9 cellular contexts compared by ENCODE assay signal in the genomic region with DNA sequence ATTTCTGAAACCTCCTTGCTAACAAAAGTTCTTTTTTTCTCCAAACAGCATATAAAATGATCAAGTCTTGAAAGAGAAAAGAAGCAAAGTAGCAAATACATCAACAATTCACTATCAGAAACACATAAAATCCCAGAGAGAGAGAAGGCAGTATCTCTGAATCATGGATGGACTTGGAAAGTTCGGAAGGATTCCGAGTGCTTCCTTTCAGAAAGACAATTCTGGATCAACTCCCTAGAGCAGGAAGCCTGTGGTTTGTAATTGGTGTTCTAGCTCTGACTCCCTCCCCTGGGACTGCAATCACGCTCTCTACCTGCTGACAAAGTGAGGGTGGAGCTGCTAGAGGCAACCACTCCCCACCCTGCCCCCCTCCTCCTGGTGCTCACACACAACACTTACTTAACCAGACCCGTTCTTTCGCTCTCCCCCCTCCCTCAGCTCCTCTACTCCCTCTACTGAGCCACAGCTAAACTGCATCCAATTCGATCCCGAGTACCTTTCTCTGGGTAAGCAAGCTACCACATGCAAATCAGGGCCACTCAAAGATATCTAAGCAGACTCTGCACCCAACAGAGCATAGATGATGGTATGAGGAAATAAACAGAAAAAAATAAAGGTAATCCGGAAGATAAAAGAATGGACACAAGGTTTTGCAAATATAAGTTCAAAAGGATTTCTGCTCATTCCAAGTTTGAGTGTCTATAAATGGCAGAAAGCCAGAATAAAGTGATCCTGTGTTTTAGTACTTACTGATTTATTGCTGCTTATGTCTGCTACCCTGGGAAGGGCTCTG. TPM values are rescaled to one million over a fixed set of nuclear protein-coding genes. Genes with fewer than 3 reads are reported as not detected.
A peak's percentile ranks its signal among the peaks of the same experiment; 100 is the strongest.
DNase-seq lines count a peak whose midpoint lies in the region; ATAC-seq and TF ChIP-seq lines count a peak whose summit lies in the region.
"Had no signal": no experiment of that assay in that cellular context is flagged by ENCODE, and none has a peak within 500 bp of the region (broad histone marks: within the 10 kb centered on the region; RNA-seq: fewer than 3 reads in every experiment).

Gene RNF43 (minus strand): TSS at position 235 of the 793 bp plus-strand sequence. CDS start 1,957 bp downstream, outside the sequence.

- H3K4me1 Mint-ChIP-seq in activated CD4-positive, alpha-beta T cell treated with anti-CD3 and anti-CD28 coated beads, Interleukin-2, amount 10 ng/mL, durations not matched to agents 24 days and 14 days, result peaks cover 30% of the 10 kb centered on the region

- no peaks in the 10 kb centered on the region for H3K9me3 ChIP-seq in left lung

- no peaks in the 10 kb centered on the region for H3K36me3 Mint-ChIP-seq in activated CD4-positive, alpha-beta T cell treated with anti-CD3 and anti-CD28 coated beads, Interleukin-2, amount 10 ng/mL, durations not matched to agents 24 days and 14 days (ENCODE audit: low read depth)

- peak; percentile 94 for TF ChIP-seq CTCF in C4-2B (conservative IDR thresholded peaks at IDR 0.05)
- TF ChIP-seq CTCF in left lung (IDR thresholded peaks at IDR 0.05), result peak; percentile 36 to 61

- H3K27me3 ChIP-seq in left lung, result peaks cover 0 to 3% of the 10 kb centered on the region in 2 donors

- DNase-seq in NCI-H510A (lab: John Stamatoyannopoulos, UW) (peak; percentile 98), dermis blood vessel endothelial cell (peak; percentile 85), left lung (peak; percentile 83 to 93)
- peak; percentile 94 for DNase-seq in activated CD4-positive, alpha-beta T cell treated with anti-CD3 and anti-CD28 coated beads, Interleukin-2, amount 10 ng/mL, durations not matched to agents 24 days and 14 days
- DNase-seq in stimulated activated CD4-positive, alpha-beta T cell treated with anti-CD3 and anti-CD28 coated beads, Interleukin-2, amount 100 ng/mL, for 48 hours, result peak; percentile 68 to 72

- no peaks in the 10 kb centered on the region for H3K9me3 Mint-ChIP-seq in activated CD4-positive, alpha-beta T cell treated with anti-CD3 and anti-CD28 coated beads, Interleukin-2, amount 10 ng/mL, durations not matched to agents 24 days and 14 days

- H3K4me3 ChIP-seq in left lung, result peak within 1 kb of the TSS; percentile 23 to 33

- ATAC-seq in GM19324 (IDR thresholded peaks at IDR 0.05; ENCODE audit: low FRiP score, unreplicated experiment) (peak; percentile 93), HG03457 (IDR thresholded peaks at IDR 0.05; ENCODE audit: unreplicated experiment) (peak; percentile 80), left lung (peak; percentile 97)

- peaks cover 0 to 4% of the 10 kb centered on the region in 2 donors for H3K4me1 ChIP-seq in left lung

- H3K27ac Mint-ChIP-seq in activated CD4-positive, alpha-beta T cell treated with anti-CD3 and anti-CD28 coated beads, Interleukin-2, amount 10 ng/mL, durations not matched to agents 24 days and 14 days, result peak within 1 kb of the TSS; percentile 74

- H3K27me3 Mint-ChIP-seq in activated CD4-positive, alpha-beta T cell treated with anti-CD3 and anti-CD28 coated beads, Interleukin-2, amount 10 ng/mL, durations not matched to agents 24 days and 14 days, result no peaks in the 10 kb centered on the region

- H3K27ac ChIP-seq in C4-2B (peak within 1 kb of the TSS; percentile 56), left lung (peak within 1 kb of the TSS; percentile 47 to 67)

- intact Hi-C loops in activated CD4-positive, alpha-beta T cell treated with anti-CD3 and anti-CD28 coated beads, Interleukin-2, amount 10 ng/mL, durations not matched to agents 24 days and 14 days (cut with micrococcal nuclease), result loop anchor here (1.0 kb wide), 2 partner anchors 65 to 100 kb away; partner anchors contain the start of gene SUPT4H1
- intact Hi-C loops in left lung (cut with DNase I), result no loop called here

- peak within 1 kb of the TSS; percentile 35 for H3K4me3 Mint-ChIP-seq in activated CD4-positive, alpha-beta T cell treated with anti-CD3 and anti-CD28 coated beads, Interleukin-2, amount 10 ng/mL, durations not matched to agents 24 days and 14 days

- H3K36me3 ChIP-seq in left lung, result no peaks in the 10 kb centered on the region

RNA-seq across cellular contexts. Expression of gene RNF43, which starts in this region (rescaled TPM):
- 0.95 and 1.6 TPM in 2 replicates for total RNA-seq in activated CD4-positive, alpha-beta T cell treated with anti-CD3 and anti-CD28 coated beads, Interleukin-2, amount 10 ng/mL, durations not matched to agents 24 days and 14 days
- total RNA-seq in dermis blood vessel endothelial cell (not detected in 2 replicates), left lung (10 to 100 TPM in 1 of 2 donors, 1 to 10 TPM in 1; 6.8 to 13.4 TPM)
- total RNA-seq: subcutaneous adipose tissue had no signal

Comparison
In these comparisons a context has a peak if more than half of its experiments do, and no peak if none do; other contexts are left out.
1. Peak in every context shown above with its lines: DNase-seq, ATAC-seq, H3K4me3 ChIP-seq and H3K27ac ChIP-seq.
2. Peak in DNase-seq in dermis blood vessel endothelial cell; RNA of the gene not detected or under 1 TPM.